ENCODE assay signal across 9 cellular contexts in genomic region chr19:49678970-49679831, GRCh38. TPM values are rescaled to one million over a fixed set of nuclear protein-coding genes. Genes with fewer than 3 reads are reported as not detected.
DNase-seq lines count a peak whose midpoint lies in the region; ATAC-seq and TF ChIP-seq lines count a peak whose summit lies in the region.
"Had no signal": no experiment of that assay in that cellular context is flagged by ENCODE, and none has a peak within 500 bp of the region (broad histone marks: within the 10 kb centered on the region; RNA-seq: fewer than 3 reads in every experiment).

No MANE protein-coding gene starts in this region.

- peak overlapping the region; percentile 97 for H3K27ac Mint-ChIP-seq in activated T-cell treated with anti-CD3 and anti-CD28 coated beads, Interleukin-2, amount 50 U/mL, for 24 hours
- H3K27ac Mint-ChIP-seq in stimulated activated naive B cell treated with anti-CD40 and anti-IgM and Interleukin-4, amounts not matched to agents 10 μg/mL and 1 μg/mL and 100 μg/mL, for 72 hours, result peak overlapping the region; percentile 99

- no peaks in the 10 kb centered on the region for H3K27me3 Mint-ChIP-seq in activated T-cell treated with anti-CD3 and anti-CD28 coated beads, Interleukin-2, amount 50 U/mL, for 24 hours
- H3K27me3 Mint-ChIP-seq in stimulated activated naive B cell treated with anti-CD40 and anti-IgM and Interleukin-4, amounts not matched to agents 10 μg/mL and 1 μg/mL and 100 μg/mL, for 72 hours, result no peaks in the 10 kb centered on the region

- H3K4me3 ChIP-seq in right atrium auricular region, result peak overlapping the region in 1 of 2 donors; percentile 99

- no peaks in the 10 kb centered on the region for H3K9me3 Mint-ChIP-seq in activated T-cell treated with anti-CD3 and anti-CD28 coated beads, Interleukin-2, amount 50 U/mL, for 24 hours
- no peaks in the 10 kb centered on the region for H3K9me3 Mint-ChIP-seq in stimulated activated naive B cell treated with anti-CD40 and anti-IgM and Interleukin-4, amounts not matched to agents 10 μg/mL and 1 μg/mL and 100 μg/mL, for 72 hours

- TF ChIP-seq CTCF in RWPE1 (conservative IDR thresholded peaks at IDR 0.05; ENCODE audit: low read depth) (no peak), right atrium auricular region (IDR thresholded peaks at IDR 0.05) (no peak)

- peaks cover 64% of the 10 kb centered on the region for H3K36me3 Mint-ChIP-seq in activated T-cell treated with anti-CD3 and anti-CD28 coated beads, Interleukin-2, amount 50 U/mL, for 24 hours (ENCODE audit: low read depth)
- H3K36me3 Mint-ChIP-seq in stimulated activated naive B cell treated with anti-CD40 and anti-IgM and Interleukin-4, amounts not matched to agents 10 μg/mL and 1 μg/mL and 100 μg/mL, for 72 hours, result peaks cover 25 to 35% of the 10 kb centered on the region in 2 donors

- no peaks in the 10 kb centered on the region for H3K27me3 ChIP-seq in right atrium auricular region
- H3K27me3 ChIP-seq: ovary had no signal

- peaks cover 46% of the 10 kb centered on the region for H3K4me1 Mint-ChIP-seq in activated T-cell treated with anti-CD3 and anti-CD28 coated beads, Interleukin-2, amount 50 U/mL, for 24 hours (ENCODE audit: low read depth)
- peaks cover 29 to 52% of the 10 kb centered on the region in 2 donors for H3K4me1 Mint-ChIP-seq in stimulated activated naive B cell treated with anti-CD40 and anti-IgM and Interleukin-4, amounts not matched to agents 10 μg/mL and 1 μg/mL and 100 μg/mL, for 72 hours

- H3K9me3 ChIP-seq in right atrium auricular region, result no peaks in the 10 kb centered on the region
- H3K9me3 ChIP-seq: ovary had no signal

- CTCF ChIA-PET in RWPE1 (lab: Yijun Ruan, JAX), result interaction anchor here (0.6 to 1.1 kb wide), 3 partner anchors 9 to 109 kb away, joined by 3 to 5 read pairs (median 3); partner anchors contain the start of gene ADM5

- H3K36me3 ChIP-seq in right atrium auricular region, result peaks cover 33% of the 10 kb centered on the region
- H3K36me3 ChIP-seq: ovary had no signal

- peak overlapping the region; percentile 99 for H3K4me3 Mint-ChIP-seq in activated T-cell treated with anti-CD3 and anti-CD28 coated beads, Interleukin-2, amount 50 U/mL, for 24 hours
- H3K4me3 Mint-ChIP-seq in stimulated activated naive B cell treated with anti-CD40 and anti-IgM and Interleukin-4, amounts not matched to agents 10 μg/mL and 1 μg/mL and 100 μg/mL, for 72 hours, result peak overlapping the region; percentile 87 to 90

- peaks cover 0 to 54% of the 10 kb centered on the region in 2 donors for H3K4me1 ChIP-seq in right atrium auricular region

- DNase-seq in activated T-cell treated with anti-CD3 and anti-CD28 coated beads, Interleukin-2, amount 50 U/mL, for 24 hours, result no peak
- DNase-seq in activated T-cell treated with anti-CD3 and anti-CD28 coated beads, Interleukin-2, amount 50 U/mL, for 48 hours, result no peak
- DNase-seq in RWPE1 (ENCODE audit: low spot score) (no peak), right atrium auricular region (ENCODE audit: low spot score) (no peak), DMS79 treated with DMSO at 0.1 percent for 48 hours (lab: John Stamatoyannopoulos, UW) (no peak)
- no peak for DNase-seq in stimulated activated naive B cell treated with anti-CD40 and anti-IgM and Interleukin-4, amounts not matched to agents 10 μg/mL and 1 μg/mL and 100 μg/mL, for 72 hours

- POLR2A ChIA-PET in RWPE1 (lab: Yijun Ruan, JAX; ENCODE audit: low non-redundant PET), result no interaction called here

- H3K27ac ChIP-seq in RWPE1, result peak overlapping the region; percentile 88
- peak overlapping the region; percentile 98 for H3K27ac ChIP-seq in right atrium auricular region

- ATAC-seq in stimulated activated naive B cell treated with anti-CD40 and anti-IgM and Interleukin-4, amounts not matched to agents 10 μg/mL and 1 μg/mL and 100 μg/mL, for 72 hours (replicated peaks), result no peak
- ATAC-seq in HG03460 (IDR thresholded peaks at IDR 0.05; ENCODE audit: unreplicated experiment) (no peak), HG02870 (IDR thresholded peaks at IDR 0.05; ENCODE audit: unreplicated experiment) (no peak)

RNA-seq across cellular contexts. Expression of gene PRMT1, which starts 2.1 kb away (rescaled TPM):
- 100 to 1,000 TPM; 187 to 192 TPM for total RNA-seq in right atrium auricular region

RNA-seq across cellular contexts. Expression of gene ADM5, which starts 10.2 kb away (rescaled TPM):
- under 1 TPM in 1 of 2 donors, not detected in 1; 0.43 TPM for total RNA-seq in right atrium auricular region

RNA-seq across cellular contexts. Expression of gene CPT1C, which starts 11.7 kb away (rescaled TPM):
- 1 to 10 TPM; 1.2 to 2.8 TPM for total RNA-seq in right atrium auricular region

RNA-seq across cellular contexts. Expression of gene BCL2L12, which starts 13.5 kb away (rescaled TPM):
- total RNA-seq in right atrium auricular region, result 1 to 10 TPM; 5.7 to 6.5 TPM

RNA-seq across cellular contexts. Expression of gene IRF3, which starts 13.5 kb away (rescaled TPM):
- total RNA-seq in right atrium auricular region, result 10 to 100 TPM; 33.2 to 34.0 TPM
